In the genomic region with DNA sequence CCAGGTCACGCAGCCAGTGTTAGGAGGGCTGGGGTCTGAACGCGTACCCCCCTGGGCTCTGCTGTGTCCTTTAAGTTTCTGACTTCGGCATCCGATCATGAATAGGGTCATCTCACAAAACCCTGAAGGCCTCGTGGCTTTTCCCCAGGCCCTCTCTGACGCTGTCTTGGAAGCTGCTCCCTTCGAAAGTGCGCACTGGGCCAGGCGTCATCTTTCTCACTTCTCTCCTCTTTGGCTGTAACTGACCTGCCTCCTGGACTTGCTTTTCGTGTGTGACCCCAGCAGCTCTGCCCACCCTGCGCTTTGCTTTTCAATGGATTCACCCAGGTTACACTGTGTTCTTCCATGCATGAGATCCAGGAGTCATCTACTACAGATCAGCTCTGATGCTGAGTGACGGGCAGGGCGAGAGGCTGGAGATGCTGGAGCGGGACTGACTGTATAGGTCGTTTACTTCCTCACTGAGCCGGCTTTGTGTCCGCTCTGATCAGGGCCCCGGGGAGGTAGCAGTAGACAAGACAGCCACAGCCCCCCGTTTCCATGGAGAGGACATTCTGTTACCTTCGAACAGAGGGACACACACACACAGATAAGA, we compare ENCODE assay signal across 21 cellular contexts. TPM values are rescaled to one million over a fixed set of nuclear protein-coding genes. Genes with fewer than 3 reads are reported as not detected.
A peak's percentile ranks its signal among the peaks of the same experiment; 100 is the strongest.
DNase-seq lines count a peak whose midpoint lies in the region; ATAC-seq and TF ChIP-seq lines count a peak whose summit lies in the region.
"Had no signal": no experiment of that assay in that cellular context is flagged by ENCODE, and none has a peak within 500 bp of the region (broad histone marks: within the 10 kb centered on the region; RNA-seq: fewer than 3 reads in every experiment).

No MANE protein-coding gene starts in this region.

- H3K9me3 ChIP-seq in sigmoid colon: no peaks in the 10 kb centered on the region
- no peaks in the 10 kb centered on the region for H3K9me3 ChIP-seq in effector memory CD4-positive, alpha-beta T cell (ENCODE audit: control insufficient read depth, low read length)
- H3K9me3 ChIP-seq: MG63 had no signal

- WGBS in sigmoid colon, 2 donors: 90 to 93% methylated on average over 21 of the region's 21 CpGs

- peaks cover 3% of the 10 kb centered on the region for H3K27me3 Mint-ChIP-seq in activated CD8-positive, alpha-beta T cell treated with anti-CD3 and anti-CD28 coated beads, Interleukin-2, amount 10 ng/mL, durations not matched to agents 7 days and 5 days (ENCODE audit: low read depth)
- H3K27me3 Mint-ChIP-seq in activated CD8-positive, alpha-beta T cell treated with anti-CD3 and anti-CD28 coated beads for 36 hours: no peaks in the 10 kb centered on the region
- H3K27me3 Mint-ChIP-seq in neural crest cell (ENCODE audit: low read depth): peaks cover 29% of the 10 kb centered on the region
- peaks cover 27 to 66% of the 10 kb centered on the region in 2 donors for H3K27me3 Mint-ChIP-seq in effector memory CD8-positive, alpha-beta T cell
- H3K27me3 Mint-ChIP-seq: IgD-negative memory B cell had no signal

- TF ChIP-seq EP300 in sigmoid colon (IDR thresholded peaks at IDR 0.05): no peak

- H3K27ac ChIP-seq in sigmoid colon: no peak overlapping the region
- no peak overlapping the region for H3K27ac ChIP-seq in effector memory CD4-positive, alpha-beta T cell (ENCODE audit: insufficient read depth, low read length, poor library complexity, severe bottlenecking)

- DNase-seq in activated CD8-positive, alpha-beta T cell treated with anti-CD3 and anti-CD28 coated beads, Interleukin-2, amount 10 ng/mL, durations not matched to agents 7 days and 5 days: peak; percentile 12
- DNase-seq in activated CD8-positive, alpha-beta T cell treated with anti-CD3 and anti-CD28 coated beads for 36 hours: no peak
- DNase-seq in ecto neural progenitor cell (ENCODE audit: low spot score) (peak; percentile 47), neural crest cell (ENCODE audit: low read depth, low spot score) (no peak), sigmoid colon (peak; percentile 52), kidney tubule cell (ENCODE audit: low spot score) (no peak)
- DNase-seq in effector memory CD4-positive, alpha-beta T cell: no peak
- no peak for DNase-seq in effector memory CD8-positive, alpha-beta T cell
- DNase-seq: 8988T, DND-41, Karpas-422, MG63, NCI-H1048, NCI-H1436, NCI-H1930, NCI-H2171, NCI-H526, PC-3, RPMI8226 had no signal

- H3K9me3 Mint-ChIP-seq in activated CD8-positive, alpha-beta T cell treated with anti-CD3 and anti-CD28 coated beads, Interleukin-2, amount 10 ng/mL, durations not matched to agents 7 days and 5 days (ENCODE audit: insufficient read depth): no peaks in the 10 kb centered on the region
- H3K9me3 Mint-ChIP-seq in activated CD8-positive, alpha-beta T cell treated with anti-CD3 and anti-CD28 coated beads for 36 hours: peaks cover 1% of the 10 kb centered on the region
- peaks cover 4% of the 10 kb centered on the region for H3K9me3 Mint-ChIP-seq in neural crest cell
- H3K9me3 Mint-ChIP-seq in effector memory CD8-positive, alpha-beta T cell: no peaks in the 10 kb centered on the region

- H3K4me3 ChIP-seq in sigmoid colon: no peak overlapping the region
- H3K4me3 ChIP-seq in effector memory CD4-positive, alpha-beta T cell (ENCODE audit: insufficient read depth, low read depth, low read length, poor library complexity, severe bottlenecking): no peak overlapping the region
- H3K4me3 ChIP-seq: MG63 had no signal

- H3K4me1 ChIP-seq in sigmoid colon: no peaks in the 10 kb centered on the region
- H3K4me1 ChIP-seq in effector memory CD4-positive, alpha-beta T cell (ENCODE audit: control insufficient read depth, insufficient read depth, low read length, poor library complexity, severe bottlenecking): no peaks in the 10 kb centered on the region

- H3K4me3 Mint-ChIP-seq in activated CD8-positive, alpha-beta T cell treated with anti-CD3 and anti-CD28 coated beads, Interleukin-2, amount 10 ng/mL, durations not matched to agents 7 days and 5 days: no peak overlapping the region
- no peak overlapping the region for H3K4me3 Mint-ChIP-seq in activated CD8-positive, alpha-beta T cell treated with anti-CD3 and anti-CD28 coated beads for 36 hours
- H3K4me3 Mint-ChIP-seq in neural crest cell: no peak overlapping the region
- no peak overlapping the region for H3K4me3 Mint-ChIP-seq in effector memory CD8-positive, alpha-beta T cell
- H3K4me3 Mint-ChIP-seq: CD14-positive monocyte, IgD-negative memory B cell had no signal

- no peaks in the 10 kb centered on the region for H3K4me1 Mint-ChIP-seq in activated CD8-positive, alpha-beta T cell treated with anti-CD3 and anti-CD28 coated beads, Interleukin-2, amount 10 ng/mL, durations not matched to agents 7 days and 5 days (ENCODE audit: low read depth)
- H3K4me1 Mint-ChIP-seq in activated CD8-positive, alpha-beta T cell treated with anti-CD3 and anti-CD28 coated beads for 36 hours (ENCODE audit: low read depth): no peaks in the 10 kb centered on the region
- H3K4me1 Mint-ChIP-seq in neural crest cell: peaks cover 23% of the 10 kb centered on the region
- no peaks in the 10 kb centered on the region for H3K4me1 Mint-ChIP-seq in effector memory CD8-positive, alpha-beta T cell (ENCODE audit: low read depth in 2 of 2)
- H3K4me1 Mint-ChIP-seq: IgD-negative memory B cell had no signal

- intact Hi-C loops in activated CD8-positive, alpha-beta T cell treated with anti-CD3 and anti-CD28 coated beads for 36 hours (cut with micrococcal nuclease): no loop called here
- intact Hi-C loops in sigmoid colon (cut with DNase I): no loop called here

- H3K36me3 ChIP-seq in sigmoid colon: no peaks in the 10 kb centered on the region
- no peaks in the 10 kb centered on the region for H3K36me3 ChIP-seq in effector memory CD4-positive, alpha-beta T cell (ENCODE audit: control insufficient read depth, insufficient read depth, low read length)
- H3K36me3 ChIP-seq: MG63 had no signal

- TF ChIP-seq POLR2A in sigmoid colon (IDR thresholded peaks at IDR 0.05): no peak

- no peaks in the 10 kb centered on the region for H3K36me3 Mint-ChIP-seq in activated CD8-positive, alpha-beta T cell treated with anti-CD3 and anti-CD28 coated beads, Interleukin-2, amount 10 ng/mL, durations not matched to agents 7 days and 5 days (ENCODE audit: low read depth)
- H3K36me3 Mint-ChIP-seq in activated CD8-positive, alpha-beta T cell treated with anti-CD3 and anti-CD28 coated beads for 36 hours (ENCODE audit: low read depth): no peaks in the 10 kb centered on the region
- H3K36me3 Mint-ChIP-seq in neural crest cell (ENCODE audit: low read depth): no peaks in the 10 kb centered on the region
- no peaks in the 10 kb centered on the region for H3K36me3 Mint-ChIP-seq in effector memory CD8-positive, alpha-beta T cell (ENCODE audit: insufficient read depth)
- H3K36me3 Mint-ChIP-seq: CD14-positive monocyte, IgD-negative memory B cell had no signal

- TF ChIP-seq CTCF in activated CD8-positive, alpha-beta T cell treated with anti-CD3 and anti-CD28 coated beads for 36 hours (IDR thresholded peaks at IDR 0.05): no peak
- TF ChIP-seq CTCF in neural crest cell (conservative IDR thresholded peaks at IDR 0.05): no peak
- TF ChIP-seq CTCF in sigmoid colon (IDR thresholded peaks at IDR 0.05): no peak

- no peak overlapping the region for H3K27ac Mint-ChIP-seq in activated CD8-positive, alpha-beta T cell treated with anti-CD3 and anti-CD28 coated beads, Interleukin-2, amount 10 ng/mL, durations not matched to agents 7 days and 5 days
- no peak overlapping the region for H3K27ac Mint-ChIP-seq in activated CD8-positive, alpha-beta T cell treated with anti-CD3 and anti-CD28 coated beads for 36 hours
- peak overlapping the region; percentile 44 for H3K27ac Mint-ChIP-seq in neural crest cell (ENCODE audit: unreplicated experiment)
- H3K27ac Mint-ChIP-seq in effector memory CD8-positive, alpha-beta T cell: no peak overlapping the region
- H3K27ac Mint-ChIP-seq: CD14-positive monocyte, IgD-negative memory B cell had no signal

- ATAC-seq in activated CD8-positive, alpha-beta T cell treated with anti-CD3 and anti-CD28 coated beads, Interleukin-2, amount 10 ng/mL, durations not matched to agents 7 days and 5 days: no peak
- ATAC-seq in activated CD8-positive, alpha-beta T cell treated with anti-CD3 and anti-CD28 coated beads for 36 hours: no peak
- no peak for ATAC-seq in effector memory CD8-positive, alpha-beta T cell (replicated peaks)
- ATAC-seq: PC-3 had no signal

- CTCF ChIA-PET in activated CD8-positive, alpha-beta T cell treated with anti-CD3 and anti-CD28 coated beads, Interleukin-2, amount 10 ng/mL, durations not matched to agents 7 days and 5 days (lab: Charles Lee): no interaction called here
- CTCF ChIA-PET in activated CD8-positive, alpha-beta T cell treated with anti-CD3 and anti-CD28 coated beads for 36 hours (lab: Charles Lee): no interaction called here

- POLR2A ChIA-PET in activated CD8-positive, alpha-beta T cell treated with anti-CD3 and anti-CD28 coated beads, Interleukin-2, amount 10 ng/mL, durations not matched to agents 7 days and 5 days (lab: Charles Lee): no interaction called here
- POLR2A ChIA-PET in activated CD8-positive, alpha-beta T cell treated with anti-CD3 and anti-CD28 coated beads for 36 hours (lab: Charles Lee): no interaction called here

- no peaks in the 10 kb centered on the region for H3K27me3 ChIP-seq in sigmoid colon
- no peaks in the 10 kb centered on the region for H3K27me3 ChIP-seq in effector memory CD4-positive, alpha-beta T cell (replicated peaks; ENCODE audit: control insufficient read depth, insufficient read depth, low read length, poor library complexity, severe bottlenecking)
- H3K27me3 ChIP-seq: MG63 had no signal

RNA-seq across cellular contexts. Expression of a gene that starts 45.0 kb away (rescaled TPM):
- total RNA-seq in activated CD8-positive, alpha-beta T cell treated with anti-CD3 and anti-CD28 coated beads, Interleukin-2, amount 10 ng/mL, durations not matched to agents 7 days and 5 days: under 1 TPM; 0.68 to 0.76 TPM
- 1 to 10 TPM; 2.7 to 3.0 TPM for total RNA-seq in activated CD8-positive, alpha-beta T cell treated with anti-CD3 and anti-CD28 coated beads for 36 hours
- 4.5 and 5.4 TPM in 2 replicates for total RNA-seq in neural crest cell
- 1 to 10 TPM; 2.9 to 8.9 (median 5.2) TPM for total RNA-seq in sigmoid colon
- 10 to 100 TPM in 1 of 3 donors, 1 to 10 TPM in 2; 4.2 to 10.3 (median 7.2) TPM for polyA plus RNA-seq in sigmoid colon

Comparison
In these comparisons a context has a peak if more than half of its experiments do, and no peak if none do; other contexts are left out.
1. DNase-seq: peak in activated CD8-positive, alpha-beta T cell treated with anti-CD3 and anti-CD28 coated beads, Interleukin-2, amount 10 ng/mL, durations not matched to agents 7 days and 5 days (single experiment), ecto neural progenitor cell (single experiment) and sigmoid colon (single experiment); none in activated CD8-positive, alpha-beta T cell treated with anti-CD3 and anti-CD28 coated beads for 36 hours (single experiment), neural crest cell (single experiment), effector memory CD4-positive, alpha-beta T cell (0 of 3), effector memory CD8-positive, alpha-beta T cell (0 of 3) and kidney tubule cell (single experiment).